1 cellular context compared by ENCODE assay signal in the genomic region with DNA sequence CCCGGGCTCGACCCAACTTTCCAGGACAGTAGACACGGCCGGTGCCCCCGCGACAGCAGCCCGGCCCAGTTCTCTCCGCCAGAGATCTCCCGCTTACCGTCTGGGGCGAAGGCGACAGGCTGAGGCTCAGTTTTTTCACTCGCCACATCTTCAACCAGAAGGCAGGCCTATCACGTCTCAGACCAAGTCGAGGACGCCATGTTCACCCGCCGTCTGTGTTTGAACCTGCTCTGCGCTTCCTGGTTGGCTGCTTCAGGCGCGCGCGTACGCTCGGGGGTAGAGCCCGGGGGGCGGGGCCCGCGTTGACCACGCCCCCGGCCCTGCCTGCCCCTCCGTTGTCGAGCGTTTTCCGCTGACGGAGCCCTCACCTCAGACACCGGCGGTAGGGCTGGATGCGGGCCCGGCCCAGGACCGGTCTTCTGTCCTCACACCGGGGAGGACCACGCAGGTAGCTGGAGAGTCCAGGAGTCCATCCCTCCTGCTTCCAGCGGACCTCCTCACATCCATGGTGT.
TF ChIP-seq lines count a peak whose summit lies in the region.

A gene with protein sequence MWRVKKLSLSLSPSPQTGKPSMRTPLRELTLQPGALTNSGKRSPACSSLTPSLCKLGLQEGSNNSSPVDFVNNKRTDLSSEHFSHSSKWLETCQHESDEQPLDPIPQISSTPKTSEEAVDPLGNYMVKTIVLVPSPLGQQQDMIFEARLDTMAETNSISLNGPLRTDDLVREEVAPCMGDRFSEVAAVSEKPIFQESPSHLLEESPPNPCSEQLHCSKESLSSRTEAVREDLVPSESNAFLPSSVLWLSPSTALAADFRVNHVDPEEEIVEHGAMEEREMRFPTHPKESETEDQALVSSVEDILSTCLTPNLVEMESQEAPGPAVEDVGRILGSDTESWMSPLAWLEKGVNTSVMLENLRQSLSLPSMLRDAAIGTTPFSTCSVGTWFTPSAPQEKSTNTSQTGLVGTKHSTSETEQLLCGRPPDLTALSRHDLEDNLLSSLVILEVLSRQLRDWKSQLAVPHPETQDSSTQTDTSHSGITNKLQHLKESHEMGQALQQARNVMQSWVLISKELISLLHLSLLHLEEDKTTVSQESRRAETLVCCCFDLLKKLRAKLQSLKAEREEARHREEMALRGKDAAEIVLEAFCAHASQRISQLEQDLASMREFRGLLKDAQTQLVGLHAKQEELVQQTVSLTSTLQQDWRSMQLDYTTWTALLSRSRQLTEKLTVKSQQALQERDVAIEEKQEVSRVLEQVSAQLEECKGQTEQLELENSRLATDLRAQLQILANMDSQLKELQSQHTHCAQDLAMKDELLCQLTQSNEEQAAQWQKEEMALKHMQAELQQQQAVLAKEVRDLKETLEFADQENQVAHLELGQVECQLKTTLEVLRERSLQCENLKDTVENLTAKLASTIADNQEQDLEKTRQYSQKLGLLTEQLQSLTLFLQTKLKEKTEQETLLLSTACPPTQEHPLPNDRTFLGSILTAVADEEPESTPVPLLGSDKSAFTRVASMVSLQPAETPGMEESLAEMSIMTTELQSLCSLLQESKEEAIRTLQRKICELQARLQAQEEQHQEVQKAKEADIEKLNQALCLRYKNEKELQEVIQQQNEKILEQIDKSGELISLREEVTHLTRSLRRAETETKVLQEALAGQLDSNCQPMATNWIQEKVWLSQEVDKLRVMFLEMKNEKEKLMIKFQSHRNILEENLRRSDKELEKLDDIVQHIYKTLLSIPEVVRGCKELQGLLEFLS (minus strand): TSS at position 227 of the 512 bp plus-strand sequence. CDS start 79 bp downstream, at position 148.

TF ChIP-seq in HepG2, 621 proteins besides CTCF, POLR2A, EP300 and RAD21 (continued from another document and continues in another):
- TF ChIP-seq, protein P1, sequence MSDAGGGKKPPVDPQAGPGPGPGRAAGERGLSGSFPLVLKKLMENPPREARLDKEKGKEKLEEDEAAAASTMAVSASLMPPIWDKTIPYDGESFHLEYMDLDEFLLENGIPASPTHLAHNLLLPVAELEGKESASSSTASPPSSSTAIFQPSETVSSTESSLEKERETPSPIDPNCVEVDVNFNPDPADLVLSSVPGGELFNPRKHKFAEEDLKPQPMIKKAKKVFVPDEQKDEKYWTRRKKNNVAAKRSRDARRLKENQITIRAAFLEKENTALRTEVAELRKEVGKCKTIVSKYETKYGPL (CRISPR knock-in tag; IDR thresholded peaks at IDR 0.05) = no peak
- TF ChIP-seq SP1 (IDR thresholded peaks at IDR 0.05) = no peak
- peak; percentile 88 for TF ChIP-seq SP1 (CRISPR knock-in tag; IDR thresholded peaks at IDR 0.05)
- no peak for TF ChIP-seq RAD51 (IDR thresholded peaks at IDR 0.05; ENCODE audit: borderline replicate concordance)
- TF ChIP-seq ZNF333 (CRISPR knock-in tag; IDR thresholded peaks at IDR 0.05; ENCODE audit: borderline replicate concordance) = peak; percentile 76; the same call in 1 of the 2 replicates
- TF ChIP-seq ZNF253 (CRISPR knock-in tag; IDR thresholded peaks at IDR 0.05; ENCODE audit: borderline replicate concordance) = no peak
- no peak for TF ChIP-seq FOXK1 (CRISPR knock-in tag; IDR thresholded peaks at IDR 0.05; ENCODE audit: borderline replicate concordance, low read depth)
- TF ChIP-seq FOSL2 (CRISPR knock-in tag; IDR thresholded peaks at IDR 0.05) = no peak
- TF ChIP-seq NR2F6 (IDR thresholded peaks at IDR 0.05) = no peak
- no peak for TF ChIP-seq NR2F6 (CRISPR knock-in tag; IDR thresholded peaks at IDR 0.05)
- TF ChIP-seq, protein P2, sequence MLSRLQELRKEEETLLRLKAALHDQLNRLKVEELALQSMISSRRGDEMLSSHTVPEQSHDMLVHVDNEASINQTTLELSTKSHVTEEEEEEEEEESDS (CRISPR knock-in tag; IDR thresholded peaks at IDR 0.05; ENCODE audit: borderline replicate concordance) = no peak
- TF ChIP-seq POLR2AphosphoS5 (IDR thresholded peaks at IDR 0.05; ENCODE audit: low read depth, low read length) = peak; percentile 76
- TF ChIP-seq, protein P3, sequence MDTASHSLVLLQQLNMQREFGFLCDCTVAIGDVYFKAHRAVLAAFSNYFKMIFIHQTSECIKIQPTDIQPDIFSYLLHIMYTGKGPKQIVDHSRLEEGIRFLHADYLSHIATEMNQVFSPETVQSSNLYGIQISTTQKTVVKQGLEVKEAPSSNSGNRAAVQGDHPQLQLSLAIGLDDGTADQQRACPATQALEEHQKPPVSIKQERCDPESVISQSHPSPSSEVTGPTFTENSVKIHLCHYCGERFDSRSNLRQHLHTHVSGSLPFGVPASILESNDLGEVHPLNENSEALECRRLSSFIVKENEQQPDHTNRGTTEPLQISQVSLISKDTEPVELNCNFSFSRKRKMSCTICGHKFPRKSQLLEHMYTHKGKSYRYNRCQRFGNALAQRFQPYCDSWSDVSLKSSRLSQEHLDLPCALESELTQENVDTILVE (CRISPR knock-in tag; IDR thresholded peaks at IDR 0.05) = peak; percentile 63; the same call in 1 of the 2 replicates
- no peak for TF ChIP-seq HMG20A (CRISPR knock-in tag; IDR thresholded peaks at IDR 0.05; ENCODE audit: borderline replicate concordance)
- peak; percentile 88; the same call in 1 of the 2 replicates for TF ChIP-seq ATF7-NPFF (CRISPR knock-in tag; IDR thresholded peaks at IDR 0.05; ENCODE audit: low read depth)
- no peak for TF ChIP-seq ZNF790 (CRISPR knock-in tag; IDR thresholded peaks at IDR 0.05; ENCODE audit: borderline replicate concordance)
- TF ChIP-seq, protein P4, sequence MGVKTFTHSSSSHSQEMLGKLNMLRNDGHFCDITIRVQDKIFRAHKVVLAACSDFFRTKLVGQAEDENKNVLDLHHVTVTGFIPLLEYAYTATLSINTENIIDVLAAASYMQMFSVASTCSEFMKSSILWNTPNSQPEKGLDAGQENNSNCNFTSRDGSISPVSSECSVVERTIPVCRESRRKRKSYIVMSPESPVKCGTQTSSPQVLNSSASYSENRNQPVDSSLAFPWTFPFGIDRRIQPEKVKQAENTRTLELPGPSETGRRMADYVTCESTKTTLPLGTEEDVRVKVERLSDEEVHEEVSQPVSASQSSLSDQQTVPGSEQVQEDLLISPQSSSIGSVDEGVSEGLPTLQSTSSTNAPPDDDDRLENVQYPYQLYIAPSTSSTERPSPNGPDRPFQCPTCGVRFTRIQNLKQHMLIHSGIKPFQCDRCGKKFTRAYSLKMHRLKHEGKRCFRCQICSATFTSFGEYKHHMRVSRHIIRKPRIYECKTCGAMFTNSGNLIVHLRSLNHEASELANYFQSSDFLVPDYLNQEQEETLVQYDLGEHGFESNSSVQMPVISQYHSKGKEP (CRISPR knock-in tag; IDR thresholded peaks at IDR 0.05) = no peak
- TF ChIP-seq NFKBIZ (CRISPR knock-in tag; IDR thresholded peaks at IDR 0.05) = no peak
- TF ChIP-seq, protein P5, sequence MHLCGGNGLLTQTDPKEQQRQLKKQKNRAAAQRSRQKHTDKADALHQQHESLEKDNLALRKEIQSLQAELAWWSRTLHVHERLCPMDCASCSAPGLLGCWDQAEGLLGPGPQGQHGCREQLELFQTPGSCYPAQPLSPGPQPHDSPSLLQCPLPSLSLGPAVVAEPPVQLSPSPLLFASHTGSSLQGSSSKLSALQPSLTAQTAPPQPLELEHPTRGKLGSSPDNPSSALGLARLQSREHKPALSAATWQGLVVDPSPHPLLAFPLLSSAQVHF (CRISPR knock-in tag; IDR thresholded peaks at IDR 0.05) = no peak
- TF ChIP-seq, protein P6, sequence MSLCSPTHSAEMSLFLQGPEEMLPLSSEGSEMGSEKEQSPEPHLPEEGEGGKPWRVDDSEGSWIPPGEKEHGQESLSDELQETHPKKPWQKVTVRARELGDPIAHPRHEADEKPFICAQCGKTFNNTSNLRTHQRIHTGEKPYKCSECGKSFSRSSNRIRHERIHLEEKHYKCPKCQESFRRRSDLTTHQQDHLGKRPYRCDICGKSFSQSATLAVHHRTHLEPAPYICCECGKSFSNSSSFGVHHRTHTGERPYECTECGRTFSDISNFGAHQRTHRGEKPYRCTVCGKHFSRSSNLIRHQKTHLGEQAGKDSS (CRISPR knock-in tag; IDR thresholded peaks at IDR 0.05; ENCODE audit: borderline replicate concordance, low read depth) = no peak
- no peak for TF ChIP-seq ZNF629 (CRISPR knock-in tag; conservative IDR thresholded peaks at IDR 0.05)
- TF ChIP-seq, protein P7, sequence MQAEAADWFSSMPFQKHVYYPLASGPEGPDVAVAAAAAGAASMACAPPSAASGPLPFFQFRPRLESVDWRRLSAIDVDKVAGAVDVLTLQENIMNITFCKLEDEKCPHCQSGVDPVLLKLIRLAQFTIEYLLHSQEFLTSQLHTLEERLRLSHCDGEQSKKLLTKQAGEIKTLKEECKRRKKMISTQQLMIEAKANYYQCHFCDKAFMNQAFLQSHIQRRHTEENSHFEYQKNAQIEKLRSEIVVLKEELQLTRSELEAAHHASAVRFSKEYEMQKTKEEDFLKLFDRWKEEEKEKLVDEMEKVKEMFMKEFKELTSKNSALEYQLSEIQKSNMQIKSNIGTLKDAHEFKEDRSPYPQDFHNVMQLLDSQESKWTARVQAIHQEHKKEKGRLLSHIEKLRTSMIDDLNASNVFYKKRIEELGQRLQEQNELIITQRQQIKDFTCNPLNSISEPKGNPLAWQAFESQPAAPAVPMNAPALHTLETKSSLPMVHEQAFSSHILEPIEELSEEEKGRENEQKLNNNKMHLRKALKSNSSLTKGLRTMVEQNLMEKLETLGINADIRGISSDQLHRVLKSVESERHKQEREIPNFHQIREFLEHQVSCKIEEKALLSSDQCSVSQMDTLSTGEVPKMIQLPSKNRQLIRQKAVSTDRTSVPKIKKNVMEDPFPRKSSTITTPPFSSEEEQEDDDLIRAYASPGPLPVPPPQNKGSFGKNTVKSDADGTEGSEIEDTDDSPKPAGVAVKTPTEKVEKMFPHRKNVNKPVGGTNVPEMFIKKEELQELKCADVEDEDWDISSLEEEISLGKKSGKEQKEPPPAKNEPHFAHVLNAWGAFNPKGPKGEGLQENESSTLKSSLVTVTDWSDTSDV (CRISPR knock-in tag; IDR thresholded peaks at IDR 0.05) = no peak
- TF ChIP-seq, protein P8, sequence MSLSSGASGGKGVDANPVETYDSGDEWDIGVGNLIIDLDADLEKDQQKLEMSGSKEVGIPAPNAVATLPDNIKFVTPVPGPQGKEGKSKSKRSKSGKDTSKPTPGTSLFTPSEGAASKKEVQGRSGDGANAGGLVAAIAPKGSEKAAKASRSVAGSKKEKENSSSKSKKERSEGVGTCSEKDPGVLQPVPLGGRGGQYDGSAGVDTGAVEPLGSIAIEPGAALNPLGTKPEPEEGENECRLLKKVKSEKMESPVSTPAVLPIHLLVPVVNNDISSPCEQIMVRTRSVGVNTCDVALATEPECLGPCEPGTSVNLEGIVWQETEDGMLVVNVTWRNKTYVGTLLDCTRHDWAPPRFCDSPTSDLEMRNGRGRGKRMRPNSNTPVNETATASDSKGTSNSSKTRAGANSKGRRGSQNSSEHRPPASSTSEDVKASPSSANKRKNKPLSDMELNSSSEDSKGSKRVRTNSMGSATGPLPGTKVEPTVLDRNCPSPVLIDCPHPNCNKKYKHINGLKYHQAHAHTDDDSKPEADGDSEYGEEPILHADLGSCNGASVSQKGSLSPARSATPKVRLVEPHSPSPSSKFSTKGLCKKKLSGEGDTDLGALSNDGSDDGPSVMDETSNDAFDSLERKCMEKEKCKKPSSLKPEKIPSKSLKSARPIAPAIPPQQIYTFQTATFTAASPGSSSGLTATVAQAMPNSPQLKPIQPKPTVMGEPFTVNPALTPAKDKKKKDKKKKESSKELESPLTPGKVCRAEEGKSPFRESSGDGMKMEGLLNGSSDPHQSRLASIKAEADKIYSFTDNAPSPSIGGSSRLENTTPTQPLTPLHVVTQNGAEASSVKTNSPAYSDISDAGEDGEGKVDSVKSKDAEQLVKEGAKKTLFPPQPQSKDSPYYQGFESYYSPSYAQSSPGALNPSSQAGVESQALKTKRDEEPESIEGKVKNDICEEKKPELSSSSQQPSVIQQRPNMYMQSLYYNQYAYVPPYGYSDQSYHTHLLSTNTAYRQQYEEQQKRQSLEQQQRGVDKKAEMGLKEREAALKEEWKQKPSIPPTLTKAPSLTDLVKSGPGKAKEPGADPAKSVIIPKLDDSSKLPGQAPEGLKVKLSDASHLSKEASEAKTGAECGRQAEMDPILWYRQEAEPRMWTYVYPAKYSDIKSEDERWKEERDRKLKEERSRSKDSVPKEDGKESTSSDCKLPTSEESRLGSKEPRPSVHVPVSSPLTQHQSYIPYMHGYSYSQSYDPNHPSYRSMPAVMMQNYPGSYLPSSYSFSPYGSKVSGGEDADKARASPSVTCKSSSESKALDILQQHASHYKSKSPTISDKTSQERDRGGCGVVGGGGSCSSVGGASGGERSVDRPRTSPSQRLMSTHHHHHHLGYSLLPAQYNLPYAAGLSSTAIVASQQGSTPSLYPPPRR (CRISPR knock-in tag; IDR thresholded peaks at IDR 0.05; ENCODE audit: borderline replicate concordance) = no peak
- 0 out of 2 replicates have a peak, but pooled peaks have one; percentile 20 for TF ChIP-seq ONECUT2 (CRISPR knock-in tag; IDR thresholded peaks at IDR 0.05)
- TF ChIP-seq NFE2L1 (CRISPR knock-in tag; IDR thresholded peaks at IDR 0.05; ENCODE audit: borderline replicate concordance) = no peak
- no peak for TF ChIP-seq NFE2L2 (IDR thresholded peaks at IDR 0.05; ENCODE audit: low read length)
- TF ChIP-seq ZNF468 (CRISPR knock-in tag; IDR thresholded peaks at IDR 0.05) = no peak
- TF ChIP-seq CAMTA2 (CRISPR knock-in tag; IDR thresholded peaks at IDR 0.05; ENCODE audit: borderline replicate concordance) = peak; percentile 66; the same call in 1 of the 2 replicates
- TF ChIP-seq ZNF224 (CRISPR knock-in tag; IDR thresholded peaks at IDR 0.05) = no peak
- no peak for TF ChIP-seq CHD2 (IDR thresholded peaks at IDR 0.05; ENCODE audit: low read depth, low read length)
- peak; percentile 46; the same call in 1 of the 2 replicates for TF ChIP-seq HOXA5 (CRISPR knock-in tag; IDR thresholded peaks at IDR 0.05)
- no peak for TF ChIP-seq FOXJ3 (CRISPR knock-in tag; IDR thresholded peaks at IDR 0.05; ENCODE audit: borderline replicate concordance)
- TF ChIP-seq, protein P9, sequence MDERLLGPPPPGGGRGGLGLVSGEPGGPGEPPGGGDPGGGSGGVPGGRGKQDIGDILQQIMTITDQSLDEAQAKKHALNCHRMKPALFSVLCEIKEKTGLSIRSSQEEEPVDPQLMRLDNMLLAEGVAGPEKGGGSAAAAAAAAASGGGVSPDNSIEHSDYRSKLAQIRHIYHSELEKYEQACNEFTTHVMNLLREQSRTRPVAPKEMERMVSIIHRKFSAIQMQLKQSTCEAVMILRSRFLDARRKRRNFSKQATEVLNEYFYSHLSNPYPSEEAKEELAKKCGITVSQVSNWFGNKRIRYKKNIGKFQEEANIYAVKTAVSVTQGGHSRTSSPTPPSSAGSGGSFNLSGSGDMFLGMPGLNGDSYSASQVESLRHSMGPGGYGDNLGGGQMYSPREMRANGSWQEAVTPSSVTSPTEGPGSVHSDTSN (CRISPR knock-in tag; IDR thresholded peaks at IDR 0.05) = no peak
- no peak for TF ChIP-seq ATF7 (IDR thresholded peaks at IDR 0.05)
- no peak for TF ChIP-seq ATF7 (CRISPR knock-in tag; IDR thresholded peaks at IDR 0.05)
- peak; percentile 44; the same call in 1 of the 2 replicates for TF ChIP-seq HDAC2 (CRISPR knock-in tag; IDR thresholded peaks at IDR 0.05)
- peak; percentile 18; the same call in 1 of the 2 replicates for TF ChIP-seq KAT8 (CRISPR knock-in tag; IDR thresholded peaks at IDR 0.05)
